Comparison of ENCODE assay signal across 28 cellular contexts in the genomic region with DNA sequence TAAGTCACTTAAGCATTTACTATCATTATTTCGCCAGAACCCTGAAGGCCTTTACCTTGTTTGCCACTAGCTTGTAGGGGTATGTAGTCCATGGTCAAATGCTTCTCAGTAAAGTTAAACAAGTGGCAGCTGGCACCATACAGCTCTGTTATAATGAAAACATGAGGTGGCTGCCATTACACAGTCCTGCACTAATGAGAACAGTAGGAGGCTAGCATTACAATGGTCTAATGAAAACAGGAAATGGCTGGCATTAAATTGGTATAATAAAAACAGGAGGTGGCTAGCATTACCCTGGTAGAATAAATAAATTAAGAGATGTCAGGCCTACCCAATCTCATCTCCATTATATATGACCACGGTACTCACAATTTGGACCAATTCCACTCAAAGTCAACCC.
DNase-seq lines count a peak whose midpoint lies in the region; ATAC-seq and TF ChIP-seq lines count a peak whose summit lies in the region.
"Had no signal": no experiment of that assay in that cellular context is flagged by ENCODE, and none has a peak within 500 bp of the region (broad histone marks: within the 10 kb centered on the region; RNA-seq: fewer than 3 reads in every experiment).

No MANE protein-coding gene starts in this region.

- WGBS in heart left ventricle, 4 donors = 75 to 87% (median 80%) methylated on average over 2 of the region's 2 CpGs
- WGBS in stomach, 5 donors = 68 to 83% (median 82%) methylated on average over 2 of the region's 2 CpGs

- H3K27ac ChIP-seq in left ventricle myocardium inferior (replicated peaks) (peak overlapping the region; percentile 5), heart left ventricle (peak overlapping the region in 1 of 12 donors; percentile 25), stomach (no peak overlapping the region)
- H3K27ac ChIP-seq: A549, cardiac muscle cell, coronary artery, ovary, tibial nerve had no signal

- H3K4me1 ChIP-seq in left ventricle myocardium inferior (peaks cover 26% of the 10 kb centered on the region), heart left ventricle (peaks cover 0 to 25% (median 5%) of the 10 kb centered on the region in 12 donors), stomach (no peaks in the 10 kb centered on the region)
- H3K4me1 ChIP-seq: A549, tibial nerve had no signal

- H3K27ac Mint-ChIP-seq in chondrocyte (ENCODE audit: unreplicated experiment) = no peak overlapping the region
- H3K27ac Mint-ChIP-seq: CD8-positive, alpha-beta T cell had no signal

- intact Hi-C loops in left ventricle myocardium inferior (cut with micrococcal nuclease) = no loop called here
- intact Hi-C loops in heart left ventricle (cut with DNase I) = no loop called here
- intact Hi-C loops in stomach (cut with DNase I; ENCODE audit: low total_unique reads) = no loop called here

- TF ChIP-seq EP300 in stomach (IDR thresholded peaks at IDR 0.05) = no peak

- no peak for TF ChIP-seq POLR2A in heart left ventricle (IDR thresholded peaks at IDR 0.05)
- no peak for TF ChIP-seq POLR2A in stomach (IDR thresholded peaks at IDR 0.05)

- H3K4me1 Mint-ChIP-seq in chondrocyte (ENCODE audit: low read depth) = peaks cover 5% of the 10 kb centered on the region

- no peaks in the 10 kb centered on the region for H3K36me3 ChIP-seq in left ventricle myocardium inferior
- H3K36me3 ChIP-seq in heart left ventricle = no peaks in the 10 kb centered on the region
- H3K36me3 ChIP-seq in stomach = no peaks in the 10 kb centered on the region
- H3K36me3 ChIP-seq: cardiac muscle cell, ovary, tibial nerve had no signal

- H3K9me3 Mint-ChIP-seq in chondrocyte (ENCODE audit: low read depth) = no peaks in the 10 kb centered on the region
- H3K9me3 Mint-ChIP-seq: nephron had no signal

- DNase-seq in left ventricle myocardium inferior (no peak), heart left ventricle (no peak), NCI-H2081 treated with DMSO at 0.1 percent for 48 hours (lab: John Stamatoyannopoulos, UW) (peak; percentile 87), SHP77 treated with DMSO at 0.1 percent for 48 hours (lab: John Stamatoyannopoulos, UW) (peak; percentile 9), stomach (no peak), chondrocyte (ENCODE audit: low spot score) (no peak)
- no peak for DNase-seq in activated naive CD4-positive, alpha-beta T cell treated with Interleukin-2 at 50 U/mL for 16 hours
- DNase-seq: activated CD4-positive, alpha-beta T cell treated with anti-CD3 and anti-CD28 coated beads, Interleukin-2, amount 50 U/mL, for 48 hours; activated naive CD4-positive, alpha-beta T cell treated with anti-CD3 and anti-CD28 coated beads, Interleukin-2, amount 50 U/mL, for 16 hours; CD8-positive, alpha-beta T cell; DMS79 treated with DMSO at 0.1 percent for 48 hours; effector memory CD4-positive, alpha-beta T cell; erythroblast; GF-D8; HCEC 1CT; head of caudate nucleus; NCI-H1436 treated with DMSO at 0.1 percent for 48 hours; ovary; small intestine; stimulated activated CD4-positive, alpha-beta T cell treated with anti-CD3 and anti-CD28 coated beads, Interleukin-1b, Interleukin-23, amount 100 ng/mL, for 48 hours had no signal

- H3K36me3 Mint-ChIP-seq in chondrocyte (ENCODE audit: low read depth) = no peaks in the 10 kb centered on the region
- H3K36me3 Mint-ChIP-seq: CD8-positive, alpha-beta T cell had no signal

- ATAC-seq in heart left ventricle = no peak
- ATAC-seq in HG02588 (IDR thresholded peaks at IDR 0.05; ENCODE audit: unreplicated experiment) = no peak
- ATAC-seq: A549; activated CD4-positive, CD25-positive, alpha-beta regulatory T cell treated with anti-CD3 and anti-CD28 coated beads, Interleukin-2, amount 50 U/mL, for 24 hours; CD8-positive, alpha-beta T cell; K562 had no signal

- no peak for TF ChIP-seq CTCF in left ventricle myocardium inferior (IDR thresholded peaks at IDR 0.05; ENCODE audit: borderline replicate concordance)
- TF ChIP-seq CTCF in heart left ventricle (IDR thresholded peaks at IDR 0.05) = no peak
- no peak for TF ChIP-seq CTCF in stomach (IDR thresholded peaks at IDR 0.05)
- TF ChIP-seq CTCF in chondrocyte (IDR thresholded peaks at IDR 0.05) = no peak

- H3K4me3 ChIP-seq in left ventricle myocardium inferior = no peak overlapping the region
- H3K4me3 ChIP-seq in heart left ventricle = no peak overlapping the region
- no peak overlapping the region for H3K4me3 ChIP-seq in stomach
- H3K4me3 ChIP-seq: A549, cardiac muscle cell, coronary artery, K562, ovary, tibial nerve had no signal

- H3K27me3 ChIP-seq in left ventricle myocardium inferior (ENCODE audit: low read depth) (no peaks in the 10 kb centered on the region), heart left ventricle (no peaks in the 10 kb centered on the region), stomach (no peaks in the 10 kb centered on the region)
- H3K27me3 ChIP-seq: cardiac muscle cell, ovary, tibial nerve had no signal

- H3K4me3 Mint-ChIP-seq in chondrocyte (ENCODE audit: unreplicated experiment) = no peak overlapping the region
- H3K4me3 Mint-ChIP-seq: CD8-positive, alpha-beta T cell; nephron had no signal

- H3K9me3 ChIP-seq in left ventricle myocardium inferior (replicated peaks) (no peaks in the 10 kb centered on the region), heart left ventricle (no peaks in the 10 kb centered on the region), stomach (no peaks in the 10 kb centered on the region)
- H3K9me3 ChIP-seq: A549, ovary, tibial nerve had no signal

- no peaks in the 10 kb centered on the region for H3K27me3 Mint-ChIP-seq in chondrocyte (ENCODE audit: low read depth)

Comparison
In these comparisons a context has a peak if more than half of its experiments do, and no peak if none do; other contexts are left out.
1. DNase-seq: peak in NCI-H2081 treated with DMSO at 0.1 percent for 48 hours (single experiment) and SHP77 treated with DMSO at 0.1 percent for 48 hours (single experiment); none in left ventricle myocardium inferior (single experiment), heart left ventricle (0 of 5), activated naive CD4-positive, alpha-beta T cell treated with Interleukin-2 at 50 U/mL for 16 hours (single experiment), stomach (single experiment) and chondrocyte (single experiment).